In the genomic region with DNA sequence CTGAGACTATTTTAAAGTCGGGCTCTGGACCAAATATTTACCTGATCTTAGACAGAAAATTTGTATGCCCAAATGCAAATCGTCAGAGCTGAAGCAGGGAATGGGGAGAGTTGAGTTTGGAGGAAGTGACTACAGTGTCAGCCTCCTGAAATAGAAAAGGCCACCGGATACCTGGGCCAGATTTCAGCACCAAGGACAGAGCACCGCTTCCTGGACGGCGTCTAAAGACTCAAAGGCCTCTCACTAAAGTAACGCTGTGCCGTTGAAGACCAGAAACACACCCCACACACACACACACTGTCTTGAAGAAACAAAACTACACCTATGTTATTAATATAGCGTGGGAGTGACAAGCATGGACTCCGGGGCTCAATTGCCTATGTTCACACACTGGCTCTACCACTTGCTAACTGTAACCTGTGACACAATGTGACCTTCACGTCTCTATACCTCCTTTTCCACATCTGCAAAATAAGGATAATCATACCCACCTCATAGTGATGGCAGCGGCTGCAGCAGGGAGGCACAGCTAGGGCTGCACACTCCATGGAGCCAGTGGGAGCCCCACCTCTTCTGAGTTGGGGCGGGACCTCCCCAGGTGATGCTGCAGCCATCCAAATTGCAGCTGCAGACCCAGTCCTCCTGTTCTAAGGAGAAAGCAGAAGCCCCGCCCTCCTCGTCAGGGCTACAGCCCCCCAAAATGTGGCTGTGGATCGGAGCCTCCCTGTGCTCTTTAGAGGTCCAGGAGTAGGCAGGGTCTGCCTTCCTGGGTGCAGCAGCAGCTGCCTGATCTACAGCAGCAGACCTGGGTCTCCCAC, we compare ENCODE assay signal across 8 cellular contexts.
A peak's percentile ranks its signal among the peaks of the same experiment; 100 is the strongest.
DNase-seq lines count a peak whose midpoint lies in the region.

No MANE protein-coding gene starts in this region.

- DNase-seq in ELF-1 (ENCODE audit: low read depth, low spot score) (peak; percentile 62), NCI-H2171 (lab: John Stamatoyannopoulos, UW) (peak; percentile 45), activated T-cell treated with anti-CD3 and anti-CD28 coated beads for 24 hours (ENCODE audit: low read depth) (peak; percentile 30), germinal center (ENCODE audit: low spot score) (peak; percentile 33), cerebellar nuclear complex (lab: John Stamatoyannopoulos, UW) (no peak), DMS153 (lab: John Stamatoyannopoulos, UW) (no peak), NCI-H69 (lab: John Stamatoyannopoulos, UW) (no peak)
- DNase-seq in stimulated activated CD4-positive, alpha-beta T cell treated with anti-CD3 and anti-CD28 coated beads, Interleukin-15, amount 100 ng/mL, for 1 hour (ENCODE audit: low read depth in 1 of 2, low spot score in 1 of 2): peak; percentile 19 to 33

Comparison
In these comparisons a context has a peak if more than half of its experiments do, and no peak if none do; other contexts are left out.
1. DNase-seq: peak in ELF-1 (single experiment), NCI-H2171 (single experiment), activated T-cell treated with anti-CD3 and anti-CD28 coated beads for 24 hours (single experiment), germinal center (single experiment) and stimulated activated CD4-positive, alpha-beta T cell treated with anti-CD3 and anti-CD28 coated beads, Interleukin-15, amount 100 ng/mL, for 1 hour (2 of 2); none in cerebellar nuclear complex (0 of 2), DMS153 (single experiment) and NCI-H69 (single experiment).